Comparison of ENCODE assay signal across 1 cellular context in genomic region chr5:83066548-83067110, GRCh38.
TF ChIP-seq lines count a peak whose summit lies in the region.

No MANE protein-coding gene starts in this region.

TF ChIP-seq in K562, 482 proteins besides CTCF, POLR2A, EP300 and RAD21:
- peak; percentile 54 for TF ChIP-seq CEBPG (CRISPR knock-in tag; IDR thresholded peaks at IDR 0.05)
- no peak for TF ChIP-seq CEBPG (tag; conservative IDR thresholded peaks at IDR 0.05 in 1 of 2, IDR thresholded peaks at IDR 0.05 in 1 of 2)
- TF ChIP-seq TOE1 (IDR thresholded peaks at IDR 0.05; ENCODE audit: borderline replicate concordance) = no peak
- TF ChIP-seq TOE1 (CRISPR knock-in tag; IDR thresholded peaks at IDR 0.05; ENCODE audit: borderline replicate concordance, low read depth) = no peak
- no peak for TF ChIP-seq ZNF224 (CRISPR knock-in tag; IDR thresholded peaks at IDR 0.05)
- TF ChIP-seq TCFL5 (CRISPR knock-in tag; conservative IDR thresholded peaks at IDR 0.05) = no peak
- no peak for TF ChIP-seq ZBTB33 (CRISPR knock-in tag; IDR thresholded peaks at IDR 0.05)
- no peak for TF ChIP-seq NR2C2 (CRISPR knock-in tag; IDR thresholded peaks at IDR 0.05)
- peak; percentile 67 for TF ChIP-seq NR2C2 (tag; IDR thresholded peaks at IDR 0.05)
- TF ChIP-seq ILK (tag; IDR thresholded peaks at IDR 0.05; ENCODE audit: borderline replicate concordance, low read depth) = no peak
- TF ChIP-seq RHOXF2B (CRISPR knock-in tag; conservative IDR thresholded peaks at IDR 0.05) = no peak
- TF ChIP-seq ZNF140 (CRISPR knock-in tag; IDR thresholded peaks at IDR 0.05) = no peak
- TF ChIP-seq CCNT2 (IDR thresholded peaks at IDR 0.05; ENCODE audit: borderline replicate concordance, extremely low read depth, insufficient read length, low read depth, low read length) = no peak
- TF ChIP-seq ZNF239 (CRISPR knock-in tag; IDR thresholded peaks at IDR 0.05) = no peak
- no peak for TF ChIP-seq MCM2 (IDR thresholded peaks at IDR 0.05; ENCODE audit: low read depth)
- no peak for TF ChIP-seq MED1 (CRISPR knock-in tag; IDR thresholded peaks at IDR 0.05; ENCODE audit: borderline replicate concordance)
- TF ChIP-seq ZNF277 (CRISPR knock-in tag; IDR thresholded peaks at IDR 0.05; ENCODE audit: borderline replicate concordance) = no peak
- no peak for TF ChIP-seq BHLHE40 (IDR thresholded peaks at IDR 0.05; ENCODE audit: low read length)
- TF ChIP-seq FOXM1 (IDR thresholded peaks at IDR 0.05; ENCODE audit: low read depth) = no peak
- TF ChIP-seq FOXM1 (CRISPR knock-in tag; IDR thresholded peaks at IDR 0.05; ENCODE audit: low read depth) = no peak
- TF ChIP-seq YY1 (IDR thresholded peaks at IDR 0.05; ENCODE audit: borderline replicate concordance in 1 of 3, control insufficient read depth in 1 of 3, extremely low read depth in 1 of 3, insufficient read depth in 3 of 3, insufficient read length in 1 of 3, insufficient replicate concordance in 2 of 3, low read depth in 1 of 3, low read length in 2 of 3) = peak in 1 of 3 experiments; percentile 79
- TF ChIP-seq ARNT (IDR thresholded peaks at IDR 0.05) = no peak
- TF ChIP-seq L3MBTL2 (IDR thresholded peaks at IDR 0.05) = no peak
- TF ChIP-seq USF2 (CRISPR knock-in tag; IDR thresholded peaks at IDR 0.05) = no peak
- TF ChIP-seq CEBPB (tag; IDR thresholded peaks at IDR 0.05) = peak; percentile 78
- peak; percentile 75 for TF ChIP-seq NR2C1 (IDR thresholded peaks at IDR 0.05)
- TF ChIP-seq NR2C1 (tag; IDR thresholded peaks at IDR 0.05) = peak; percentile 85
- TF ChIP-seq ETS1 (conservative IDR thresholded peaks at IDR 0.05; ENCODE audit: control insufficient read depth, low read depth, low read length) = no peak
- TF ChIP-seq ARID3B (CRISPR knock-in tag; IDR thresholded peaks at IDR 0.05; ENCODE audit: borderline replicate concordance) = no peak
- TF ChIP-seq EP400 (IDR thresholded peaks at IDR 0.05) = 0 out of 2 replicates have a peak, but pooled peaks have one; percentile 14
- no peak for TF ChIP-seq GTF2E2 (tag; IDR thresholded peaks at IDR 0.05)
- TF ChIP-seq SETDB1 (IDR thresholded peaks at IDR 0.05; ENCODE audit: low read length) = no peak
- no peak for TF ChIP-seq PHB2 (IDR thresholded peaks at IDR 0.05; ENCODE audit: low read depth)
- no peak for TF ChIP-seq SIN3A (IDR thresholded peaks at IDR 0.05; ENCODE audit: borderline replicate concordance in 2 of 2, control insufficient read depth in 1 of 2, low read depth in 2 of 2, low read length in 2 of 2)
- TF ChIP-seq CBX2 (IDR thresholded peaks at IDR 0.05; ENCODE audit: insufficient read depth, low read length, poor library complexity, severe bottlenecking) = no peak
- TF ChIP-seq ATF3 (IDR thresholded peaks at IDR 0.05) = peak; percentile 30; the same call in 1 of the 2 replicates
- TF ChIP-seq ATF3 (CRISPR knock-in tag; conservative IDR thresholded peaks at IDR 0.05) = no peak
- no peak for TF ChIP-seq TCF7L2 (IDR thresholded peaks at IDR 0.05; ENCODE audit: low read depth, low read length)
- TF ChIP-seq HDAC1 (IDR thresholded peaks at IDR 0.05) = no peak
TF ChIP-seq in K562: peak in this region for 7.
